1 cellular context compared by ENCODE assay signal in genomic region chr7:71266912-71267311, GRCh38.
TF ChIP-seq lines count a peak whose summit lies in the region.

No MANE protein-coding gene starts in this region.

TF ChIP-seq in H1, 55 proteins besides CTCF, POLR2A, EP300 and RAD21:
- TF ChIP-seq KDM5A (IDR thresholded peaks at IDR 0.05; ENCODE audit: low read length) (no peak), RXRA (IDR thresholded peaks at IDR 0.05; ENCODE audit: insufficient read depth, low read depth, low read length) (no peak), BCL11A (IDR thresholded peaks at IDR 0.05; ENCODE audit: low read depth in 2 of 2, low read length in 2 of 2) (no peak), CHD1 (IDR thresholded peaks at IDR 0.05; ENCODE audit: low read depth, low read length) (no peak), JUN (IDR thresholded peaks at IDR 0.05; ENCODE audit: low read depth, low read length) (no peak), SIRT6 (IDR thresholded peaks at IDR 0.05; ENCODE audit: low read length) (no peak), JUND (IDR thresholded peaks at IDR 0.05; ENCODE audit: low read length) (no peak)
